Comparison of ENCODE assay signal across 8 cellular contexts in genomic region chr9:91423785-91424402, GRCh38. TPM values are rescaled to one million over a fixed set of nuclear protein-coding genes. Genes with fewer than 3 reads are reported as not detected.
DNase-seq lines count a peak whose midpoint lies in the region; TF ChIP-seq lines count a peak whose summit lies in the region.

Gene NFIL3, minus strand, starts transcription at chr9:91423832. Its CDS starts 13,098 bp downstream, at chr9:91410734.

- H3K4me1 ChIP-seq in GM23248 (ENCODE audit: insufficient read depth): peaks cover 27% of the 10 kb centered on the region
- peaks cover 6 to 17% of the 10 kb centered on the region in 2 experiments for H3K4me1 ChIP-seq in SK-N-SH (ENCODE audit: control insufficient read depth in 1 of 2, insufficient read depth in 2 of 2, low read depth in 1 of 2, low read length in 1 of 2)

- no peak for TF ChIP-seq RAD21 in SK-N-SH (IDR thresholded peaks at IDR 0.05; ENCODE audit: low read length)

- H3K4me3 ChIP-seq in GM23248: peak within 1 kb of the TSS; percentile 99
- peak within 1 kb of the TSS; percentile 77 to 94 for H3K4me3 ChIP-seq in SK-N-SH (ENCODE audit: low read depth in 2 of 2, low read length in 1 of 2)

- H3K4me3 Mint-ChIP-seq in activated naive CD4-positive, alpha-beta T cell treated with anti-CD3 and anti-CD28 coated beads, Interleukin-2, amount 50 U/mL, for 24 hours: peak within 1 kb of the TSS; percentile 95

- H3K4me1 Mint-ChIP-seq in activated naive CD4-positive, alpha-beta T cell treated with anti-CD3 and anti-CD28 coated beads, Interleukin-2, amount 50 U/mL, for 24 hours: peaks cover 50% of the 10 kb centered on the region

- H2AFZ ChIP-seq in GM23248 (peak within 1 kb of the TSS; percentile 59), SK-N-SH (ENCODE audit: low read depth) (peak within 1 kb of the TSS; percentile 82)

- H3K27me3 Mint-ChIP-seq in activated naive CD4-positive, alpha-beta T cell treated with anti-CD3 and anti-CD28 coated beads, Interleukin-2, amount 50 U/mL, for 24 hours: peaks cover 14% of the 10 kb centered on the region

- peak within 1 kb of the TSS; percentile 99 for H3K9ac ChIP-seq in GM23248
- peak within 1 kb of the TSS; percentile 86 for H3K9ac ChIP-seq in SK-N-SH

- in situ Hi-C loops in GM23248 (cut with MboI): loop anchor here (10.0 kb wide), 1 partner anchor 229 kb away; no protein-coding TSS in a partner anchor

- CTCF ChIA-PET in SK-N-SH (lab: Yijun Ruan, JAX): interaction anchor here (1.2 to 4.0 kb wide), 5 partner anchors 12 to 510 kb away, joined by 3 to 67 read pairs (median 26); no protein-coding TSS in a partner anchor

- no peaks in the 10 kb centered on the region for H3K27me3 ChIP-seq in GM23248 (replicated peaks; ENCODE audit: insufficient read depth)
- no peaks in the 10 kb centered on the region for H3K27me3 ChIP-seq in SK-N-SH (ENCODE audit: insufficient read depth)

- no peaks in the 10 kb centered on the region for H3K9me3 Mint-ChIP-seq in activated naive CD4-positive, alpha-beta T cell treated with anti-CD3 and anti-CD28 coated beads, Interleukin-2, amount 50 U/mL, for 24 hours

- DNase-seq in Daoy (ENCODE audit: low read depth) (peak; percentile 91), GM23248 (peak; percentile 95), LHCN-M2 (ENCODE audit: low read depth) (peak; percentile 72), SK-N-SH (peak; percentile 96), globus pallidus (ENCODE audit: low spot score) (peak; percentile 85), occipital lobe (lab: John Stamatoyannopoulos, UW) (peak; percentile 75)

- H4K20me1 ChIP-seq in GM23248 (ENCODE audit: insufficient read depth): no peaks in the 10 kb centered on the region
- no peaks in the 10 kb centered on the region; the same call in 1 of the 2 replicates for H4K20me1 ChIP-seq in SK-N-SH (ENCODE audit: insufficient read depth)

- peak within 1 kb of the TSS; percentile 95 for H3K4me2 ChIP-seq in GM23248 (ENCODE audit: unreplicated experiment)
- H3K4me2 ChIP-seq in SK-N-SH: peak within 1 kb of the TSS; percentile 92

- H3K79me2 ChIP-seq in GM23248 (ENCODE audit: insufficient read depth): peaks cover 41% of the 10 kb centered on the region
- H3K79me2 ChIP-seq in SK-N-SH (ENCODE audit: insufficient read depth): peaks cover 41% of the 10 kb centered on the region

- no peaks in the 10 kb centered on the region for H3K9me3 ChIP-seq in GM23248 (ENCODE audit: low read depth)
- H3K9me3 ChIP-seq in SK-N-SH: no peaks in the 10 kb centered on the region

- peak within 1 kb of the TSS; percentile 97 for H3K27ac ChIP-seq in GM23248
- peak within 1 kb of the TSS; percentile 76 to 85 for H3K27ac ChIP-seq in SK-N-SH (ENCODE audit: low read depth in 2 of 2, low read length in 1 of 2)
- H3K27ac ChIP-seq in temporal lobe (ENCODE audit: low read depth, low read length): peak within 1 kb of the TSS; percentile 78

- peaks cover 70% of the 10 kb centered on the region for H3F3A ChIP-seq in GM23248 (ENCODE audit: insufficient read depth)
- peaks cover 8% of the 10 kb centered on the region for H3F3A ChIP-seq in SK-N-SH (replicated peaks; ENCODE audit: insufficient read depth)

- H3K9me2 ChIP-seq in GM23248 (ENCODE audit: insufficient read depth) (no peaks in the 10 kb centered on the region), SK-N-SH (no peaks in the 10 kb centered on the region)

- no peak for TF ChIP-seq CTCF in SK-N-SH (IDR thresholded peaks at IDR 0.05)

- 1 to 2% methylated on average over 34 to 65 of the region's 92 CpGs for WGBS in GM23248 (ENCODE audit: low coverage in 1 of 2, low lambda C conversion rate in 2 of 2, missing lambda C conversion rate in 2 of 2), 2 experiments
- WGBS in SK-N-SH (ENCODE audit: low lambda C conversion rate): 8% methylated on average over 9 of the region's 92 CpGs

- H3K36me3 Mint-ChIP-seq in activated naive CD4-positive, alpha-beta T cell treated with anti-CD3 and anti-CD28 coated beads, Interleukin-2, amount 50 U/mL, for 24 hours: peaks cover 3% of the 10 kb centered on the region

- POLR2A ChIA-PET in SK-N-SH (lab: Yijun Ruan, JAX): interaction anchor here (0.7 to 1.1 kb wide), 2 partner anchors 21 to 387 kb away, joined by 3 read pairs; no protein-coding TSS in a partner anchor

- H3K36me3 ChIP-seq in GM23248 (ENCODE audit: low read depth) (no peaks in the 10 kb centered on the region), SK-N-SH (replicated peaks in 1 of 2; ENCODE audit: control insufficient read depth in 1 of 2, insufficient read depth in 2 of 2, low read length in 1 of 2) (no peaks in the 10 kb centered on the region)

- H3K27ac Mint-ChIP-seq in activated naive CD4-positive, alpha-beta T cell treated with anti-CD3 and anti-CD28 coated beads, Interleukin-2, amount 50 U/mL, for 24 hours: peak within 1 kb of the TSS; percentile 71

- no peak for TF ChIP-seq EP300 in SK-N-SH (IDR thresholded peaks at IDR 0.05; ENCODE audit: borderline replicate concordance in 1 of 2, low read depth in 1 of 2, low read length in 1 of 2)

TF ChIP-seq in SK-N-SH, 30 proteins besides CTCF, POLR2A, EP300 and RAD21 (continues in another document):
- TF ChIP-seq FOXJ3 (CRISPR knock-in tag; IDR thresholded peaks at IDR 0.05) (no peak), TEAD4 (IDR thresholded peaks at IDR 0.05; ENCODE audit: borderline replicate concordance, insufficient read depth) (no peak), MAX (IDR thresholded peaks at IDR 0.05; ENCODE audit: low read depth) (no peak), FOXM1 (IDR thresholded peaks at IDR 0.05; ENCODE audit: low read depth) (no peak), GATA2 (CRISPR knock-in tag; IDR thresholded peaks at IDR 0.05) (no peak), YY1 (IDR thresholded peaks at IDR 0.05; ENCODE audit: low read depth) (no peak), REST (IDR thresholded peaks at IDR 0.05; ENCODE audit: low read depth, low read length) (no peak), NRF1 (IDR thresholded peaks at IDR 0.05; ENCODE audit: low read depth, low read length) (no peak), RFX5 (IDR thresholded peaks at IDR 0.05; ENCODE audit: low read length) (no peak), RXRA (IDR thresholded peaks at IDR 0.05; ENCODE audit: borderline replicate concordance, low read depth) (no peak), POLR2AphosphoS5 (IDR thresholded peaks at IDR 0.05; ENCODE audit: low read depth, low read length) (0 out of 2 replicates have a peak, but pooled peaks have one; percentile 24), IRF3 (IDR thresholded peaks at IDR 0.05; ENCODE audit: low read depth, low read length) (no peak), MXI1 (IDR thresholded peaks at IDR 0.05; ENCODE audit: low read depth, low read length) (peak; percentile 11; the same call in 1 of the 2 replicates), CHD2 (IDR thresholded peaks at IDR 0.05; ENCODE audit: low read length, partially characterized antibody) (no peak)

RNA-seq across cellular contexts. Expression of gene NFIL3, which starts in this region (rescaled TPM):
- 10.3 and 10.4 TPM in 2 replicates for total RNA-seq in Daoy (2014; rRNA removed; shearing (Covaris generic))
- total RNA-seq in GM23248 (2014; rRNA removed; shearing (Covaris generic)): 10.6 and 11.3 TPM in 2 replicates
- polyA plus RNA-seq in GM23248 (2016; fragmentation: Nextera tagmentation; extraction: Ambion mirVana) (5.1 and 5.4 TPM in 2 replicates), SK-N-SH (2012; rRNA removed) (6.8 and 9.3 TPM in 2 replicates)
- total RNA-seq in LHCN-M2 (2014; rRNA removed) (10.3 and 13.3 TPM in 2 replicates), occipital lobe (31.4 TPM), temporal lobe (29.5 TPM)
- polyA plus RNA-seq in LHCN-M2 (2012): 9.8 TPM
- 10.7 and 15.8 TPM in 2 replicates for polyA plus RNA-seq in SK-N-SH (2012; cell fraction: cytosol; rRNA removed)
- polyA plus RNA-seq in SK-N-SH (2012; cell fraction: nucleus; rRNA removed): 6.0 and 15.3 TPM in 2 replicates

Comparison
In these comparisons a context has a peak if more than half of its experiments do, and no peak if none do; other contexts are left out.
1. Peak in every context shown above with its lines: DNase-seq, H3K4me3 ChIP-seq and H3K27ac ChIP-seq.